1 cellular context compared by ENCODE assay signal in the genomic region with DNA sequence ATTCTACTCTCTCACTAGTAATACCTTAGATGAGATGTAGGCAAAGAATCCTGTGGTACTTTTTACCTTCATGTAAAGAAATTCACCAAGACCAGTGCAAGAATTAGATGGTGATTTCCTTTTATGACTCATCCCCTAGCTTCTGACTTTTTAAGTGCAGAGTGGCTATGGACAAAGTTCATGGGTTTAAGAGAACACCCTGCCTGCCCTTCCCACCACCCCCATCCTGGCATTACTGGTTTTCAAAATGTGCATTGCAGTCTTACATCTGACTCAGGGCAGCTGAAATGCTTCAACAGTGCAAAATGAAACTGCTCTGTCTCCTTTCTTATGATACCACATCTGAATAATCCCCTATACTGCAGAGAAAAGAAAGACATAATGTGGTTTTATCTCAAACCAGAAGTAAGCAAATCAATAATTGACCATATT.
A peak's percentile ranks its signal among the peaks of the same experiment; 100 is the strongest.
TF ChIP-seq lines count a peak whose summit lies in the region.

No MANE protein-coding gene starts in this region.

TF ChIP-seq in HepG2, 621 proteins besides CTCF, POLR2A, EP300 and RAD21 (continues in another document):
- TF ChIP-seq AHR (CRISPR knock-in tag; IDR thresholded peaks at IDR 0.05), result no peak
- no peak for TF ChIP-seq POLR2G (IDR thresholded peaks at IDR 0.05; ENCODE audit: low read depth, low read length)
- TF ChIP-seq, protein P1, sequence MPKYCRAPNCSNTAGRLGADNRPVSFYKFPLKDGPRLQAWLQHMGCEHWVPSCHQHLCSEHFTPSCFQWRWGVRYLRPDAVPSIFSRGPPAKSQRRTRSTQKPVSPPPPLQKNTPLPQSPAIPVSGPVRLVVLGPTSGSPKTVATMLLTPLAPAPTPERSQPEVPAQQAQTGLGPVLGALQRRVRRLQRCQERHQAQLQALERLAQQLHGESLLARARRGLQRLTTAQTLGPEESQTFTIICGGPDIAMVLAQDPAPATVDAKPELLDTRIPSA (CRISPR knock-in tag; IDR thresholded peaks at IDR 0.05; ENCODE audit: borderline replicate concordance), result no peak
- TF ChIP-seq, protein P2, sequence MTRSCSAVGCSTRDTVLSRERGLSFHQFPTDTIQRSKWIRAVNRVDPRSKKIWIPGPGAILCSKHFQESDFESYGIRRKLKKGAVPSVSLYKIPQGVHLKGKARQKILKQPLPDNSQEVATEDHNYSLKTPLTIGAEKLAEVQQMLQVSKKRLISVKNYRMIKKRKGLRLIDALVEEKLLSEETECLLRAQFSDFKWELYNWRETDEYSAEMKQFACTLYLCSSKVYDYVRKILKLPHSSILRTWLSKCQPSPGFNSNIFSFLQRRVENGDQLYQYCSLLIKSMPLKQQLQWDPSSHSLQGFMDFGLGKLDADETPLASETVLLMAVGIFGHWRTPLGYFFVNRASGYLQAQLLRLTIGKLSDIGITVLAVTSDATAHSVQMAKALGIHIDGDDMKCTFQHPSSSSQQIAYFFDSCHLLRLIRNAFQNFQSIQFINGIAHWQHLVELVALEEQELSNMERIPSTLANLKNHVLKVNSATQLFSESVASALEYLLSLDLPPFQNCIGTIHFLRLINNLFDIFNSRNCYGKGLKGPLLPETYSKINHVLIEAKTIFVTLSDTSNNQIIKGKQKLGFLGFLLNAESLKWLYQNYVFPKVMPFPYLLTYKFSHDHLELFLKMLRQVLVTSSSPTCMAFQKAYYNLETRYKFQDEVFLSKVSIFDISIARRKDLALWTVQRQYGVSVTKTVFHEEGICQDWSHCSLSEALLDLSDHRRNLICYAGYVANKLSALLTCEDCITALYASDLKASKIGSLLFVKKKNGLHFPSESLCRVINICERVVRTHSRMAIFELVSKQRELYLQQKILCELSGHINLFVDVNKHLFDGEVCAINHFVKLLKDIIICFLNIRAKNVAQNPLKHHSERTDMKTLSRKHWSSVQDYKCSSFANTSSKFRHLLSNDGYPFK (CRISPR knock-in tag; IDR thresholded peaks at IDR 0.05; ENCODE audit: borderline replicate concordance), result no peak
- TF ChIP-seq, protein P3, sequence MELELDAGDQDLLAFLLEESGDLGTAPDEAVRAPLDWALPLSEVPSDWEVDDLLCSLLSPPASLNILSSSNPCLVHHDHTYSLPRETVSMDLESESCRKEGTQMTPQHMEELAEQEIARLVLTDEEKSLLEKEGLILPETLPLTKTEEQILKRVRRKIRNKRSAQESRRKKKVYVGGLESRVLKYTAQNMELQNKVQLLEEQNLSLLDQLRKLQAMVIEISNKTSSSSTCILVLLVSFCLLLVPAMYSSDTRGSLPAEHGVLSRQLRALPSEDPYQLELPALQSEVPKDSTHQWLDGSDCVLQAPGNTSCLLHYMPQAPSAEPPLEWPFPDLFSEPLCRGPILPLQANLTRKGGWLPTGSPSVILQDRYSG (CRISPR knock-in tag; IDR thresholded peaks at IDR 0.05), result no peak
- TF ChIP-seq ZC3H4 (CRISPR knock-in tag; IDR thresholded peaks at IDR 0.05; ENCODE audit: borderline replicate concordance), result no peak
- no peak for TF ChIP-seq DPF2 (CRISPR knock-in tag; IDR thresholded peaks at IDR 0.05; ENCODE audit: borderline replicate concordance, low read depth)
- TF ChIP-seq EED (CRISPR knock-in tag; IDR thresholded peaks at IDR 0.05), result no peak
- no peak for TF ChIP-seq ZNF660 (CRISPR knock-in tag; IDR thresholded peaks at IDR 0.05; ENCODE audit: borderline replicate concordance, low read depth)
- TF ChIP-seq, protein P4, sequence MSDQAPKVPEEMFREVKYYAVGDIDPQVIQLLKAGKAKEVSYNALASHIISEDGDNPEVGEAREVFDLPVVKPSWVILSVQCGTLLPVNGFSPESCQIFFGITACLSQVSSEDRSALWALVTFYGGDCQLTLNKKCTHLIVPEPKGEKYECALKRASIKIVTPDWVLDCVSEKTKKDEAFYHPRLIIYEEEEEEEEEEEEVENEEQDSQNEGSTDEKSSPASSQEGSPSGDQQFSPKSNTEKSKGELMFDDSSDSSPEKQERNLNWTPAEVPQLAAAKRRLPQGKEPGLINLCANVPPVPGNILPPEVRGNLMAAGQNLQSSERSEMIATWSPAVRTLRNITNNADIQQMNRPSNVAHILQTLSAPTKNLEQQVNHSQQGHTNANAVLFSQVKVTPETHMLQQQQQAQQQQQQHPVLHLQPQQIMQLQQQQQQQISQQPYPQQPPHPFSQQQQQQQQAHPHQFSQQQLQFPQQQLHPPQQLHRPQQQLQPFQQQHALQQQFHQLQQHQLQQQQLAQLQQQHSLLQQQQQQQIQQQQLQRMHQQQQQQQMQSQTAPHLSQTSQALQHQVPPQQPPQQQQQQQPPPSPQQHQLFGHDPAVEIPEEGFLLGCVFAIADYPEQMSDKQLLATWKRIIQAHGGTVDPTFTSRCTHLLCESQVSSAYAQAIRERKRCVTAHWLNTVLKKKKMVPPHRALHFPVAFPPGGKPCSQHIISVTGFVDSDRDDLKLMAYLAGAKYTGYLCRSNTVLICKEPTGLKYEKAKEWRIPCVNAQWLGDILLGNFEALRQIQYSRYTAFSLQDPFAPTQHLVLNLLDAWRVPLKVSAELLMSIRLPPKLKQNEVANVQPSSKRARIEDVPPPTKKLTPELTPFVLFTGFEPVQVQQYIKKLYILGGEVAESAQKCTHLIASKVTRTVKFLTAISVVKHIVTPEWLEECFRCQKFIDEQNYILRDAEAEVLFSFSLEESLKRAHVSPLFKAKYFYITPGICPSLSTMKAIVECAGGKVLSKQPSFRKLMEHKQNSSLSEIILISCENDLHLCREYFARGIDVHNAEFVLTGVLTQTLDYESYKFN (CRISPR knock-in tag; conservative IDR thresholded peaks at IDR 0.05), result peak; percentile 35
- TF ChIP-seq MBNL3 (CRISPR knock-in tag; conservative IDR thresholded peaks at IDR 0.05), result no peak
- no peak for TF ChIP-seq CENPX (CRISPR knock-in tag; IDR thresholded peaks at IDR 0.05)
- TF ChIP-seq HCFC1 (IDR thresholded peaks at IDR 0.05; ENCODE audit: low read depth, low read length), result no peak
- no peak for TF ChIP-seq ZNF772 (CRISPR knock-in tag; IDR thresholded peaks at IDR 0.05)
- TF ChIP-seq GFI1 (CRISPR knock-in tag; IDR thresholded peaks at IDR 0.05; ENCODE audit: borderline replicate concordance), result 0 out of 2 replicates have a peak, but pooled peaks have one; percentile 21
- 0 out of 2 replicates have a peak, but pooled peaks have one; percentile 19 for TF ChIP-seq HMG20A (CRISPR knock-in tag; IDR thresholded peaks at IDR 0.05; ENCODE audit: borderline replicate concordance)
- no peak for TF ChIP-seq NR2F6 (IDR thresholded peaks at IDR 0.05)
- TF ChIP-seq NR2F6 (CRISPR knock-in tag; IDR thresholded peaks at IDR 0.05), result no peak
- TF ChIP-seq ELF4 (CRISPR knock-in tag; IDR thresholded peaks at IDR 0.05; ENCODE audit: borderline replicate concordance), result no peak
- TF ChIP-seq, protein P5, sequence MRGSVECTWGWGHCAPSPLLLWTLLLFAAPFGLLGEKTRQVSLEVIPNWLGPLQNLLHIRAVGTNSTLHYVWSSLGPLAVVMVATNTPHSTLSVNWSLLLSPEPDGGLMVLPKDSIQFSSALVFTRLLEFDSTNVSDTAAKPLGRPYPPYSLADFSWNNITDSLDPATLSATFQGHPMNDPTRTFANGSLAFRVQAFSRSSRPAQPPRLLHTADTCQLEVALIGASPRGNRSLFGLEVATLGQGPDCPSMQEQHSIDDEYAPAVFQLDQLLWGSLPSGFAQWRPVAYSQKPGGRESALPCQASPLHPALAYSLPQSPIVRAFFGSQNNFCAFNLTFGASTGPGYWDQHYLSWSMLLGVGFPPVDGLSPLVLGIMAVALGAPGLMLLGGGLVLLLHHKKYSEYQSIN (CRISPR knock-in tag; IDR thresholded peaks at IDR 0.05; ENCODE audit: borderline replicate concordance), result no peak
- no peak for TF ChIP-seq PRMT3 (CRISPR knock-in tag; IDR thresholded peaks at IDR 0.05; ENCODE audit: borderline replicate concordance, low read depth)
- TF ChIP-seq ZNF253 (CRISPR knock-in tag; IDR thresholded peaks at IDR 0.05; ENCODE audit: borderline replicate concordance), result no peak
- TF ChIP-seq, protein P6, sequence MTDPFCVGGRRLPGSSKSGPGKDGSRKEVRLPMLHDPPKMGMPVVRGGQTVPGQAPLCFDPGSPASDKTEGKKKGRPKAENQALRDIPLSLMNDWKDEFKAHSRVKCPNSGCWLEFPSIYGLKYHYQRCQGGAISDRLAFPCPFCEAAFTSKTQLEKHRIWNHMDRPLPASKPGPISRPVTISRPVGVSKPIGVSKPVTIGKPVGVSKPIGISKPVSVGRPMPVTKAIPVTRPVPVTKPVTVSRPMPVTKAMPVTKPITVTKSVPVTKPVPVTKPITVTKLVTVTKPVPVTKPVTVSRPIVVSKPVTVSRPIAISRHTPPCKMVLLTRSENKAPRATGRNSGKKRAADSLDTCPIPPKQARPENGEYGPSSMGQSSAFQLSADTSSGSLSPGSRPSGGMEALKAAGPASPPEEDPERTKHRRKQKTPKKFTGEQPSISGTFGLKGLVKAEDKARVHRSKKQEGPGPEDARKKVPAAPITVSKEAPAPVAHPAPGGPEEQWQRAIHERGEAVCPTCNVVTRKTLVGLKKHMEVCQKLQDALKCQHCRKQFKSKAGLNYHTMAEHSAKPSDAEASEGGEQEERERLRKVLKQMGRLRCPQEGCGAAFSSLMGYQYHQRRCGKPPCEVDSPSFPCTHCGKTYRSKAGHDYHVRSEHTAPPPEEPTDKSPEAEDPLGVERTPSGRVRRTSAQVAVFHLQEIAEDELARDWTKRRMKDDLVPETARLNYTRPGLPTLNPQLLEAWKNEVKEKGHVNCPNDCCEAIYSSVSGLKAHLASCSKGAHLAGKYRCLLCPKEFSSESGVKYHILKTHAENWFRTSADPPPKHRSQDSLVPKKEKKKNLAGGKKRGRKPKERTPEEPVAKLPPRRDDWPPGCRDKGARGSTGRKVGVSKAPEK (CRISPR knock-in tag; IDR thresholded peaks at IDR 0.05; ENCODE audit: borderline replicate concordance), result no peak
- TF ChIP-seq, protein P7, sequence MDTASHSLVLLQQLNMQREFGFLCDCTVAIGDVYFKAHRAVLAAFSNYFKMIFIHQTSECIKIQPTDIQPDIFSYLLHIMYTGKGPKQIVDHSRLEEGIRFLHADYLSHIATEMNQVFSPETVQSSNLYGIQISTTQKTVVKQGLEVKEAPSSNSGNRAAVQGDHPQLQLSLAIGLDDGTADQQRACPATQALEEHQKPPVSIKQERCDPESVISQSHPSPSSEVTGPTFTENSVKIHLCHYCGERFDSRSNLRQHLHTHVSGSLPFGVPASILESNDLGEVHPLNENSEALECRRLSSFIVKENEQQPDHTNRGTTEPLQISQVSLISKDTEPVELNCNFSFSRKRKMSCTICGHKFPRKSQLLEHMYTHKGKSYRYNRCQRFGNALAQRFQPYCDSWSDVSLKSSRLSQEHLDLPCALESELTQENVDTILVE (CRISPR knock-in tag; IDR thresholded peaks at IDR 0.05), result no peak
- no peak for TF ChIP-seq ZZZ3 (CRISPR knock-in tag; IDR thresholded peaks at IDR 0.05; ENCODE audit: borderline replicate concordance)
- TF ChIP-seq SP140L (CRISPR knock-in tag; IDR thresholded peaks at IDR 0.05; ENCODE audit: borderline replicate concordance), result no peak
- TF ChIP-seq ATF7 (IDR thresholded peaks at IDR 0.05), result no peak
- TF ChIP-seq ATF7 (CRISPR knock-in tag; IDR thresholded peaks at IDR 0.05), result no peak
- TF ChIP-seq, protein P8, sequence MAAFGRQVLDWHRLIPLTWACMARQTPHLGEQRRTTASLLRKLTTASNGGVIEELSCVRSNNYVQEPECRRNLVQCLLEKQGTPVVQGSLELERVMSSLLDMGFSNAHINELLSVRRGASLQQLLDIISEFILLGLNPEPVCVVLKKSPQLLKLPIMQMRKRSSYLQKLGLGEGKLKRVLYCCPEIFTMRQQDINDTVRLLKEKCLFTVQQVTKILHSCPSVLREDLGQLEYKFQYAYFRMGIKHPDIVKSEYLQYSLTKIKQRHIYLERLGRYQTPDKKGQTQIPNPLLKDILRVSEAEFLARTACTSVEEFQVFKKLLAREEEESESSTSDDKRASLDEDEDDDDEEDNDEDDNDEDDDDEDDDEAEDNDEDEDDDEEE (CRISPR knock-in tag; IDR thresholded peaks at IDR 0.05), result no peak
- 0 out of 2 replicates have a peak, but pooled peaks have one; percentile 30 for TF ChIP-seq ELF3 (CRISPR knock-in tag; IDR thresholded peaks at IDR 0.05)
- TF ChIP-seq HOXA9 (CRISPR knock-in tag; IDR thresholded peaks at IDR 0.05; ENCODE audit: borderline replicate concordance), result no peak
- TF ChIP-seq, protein P9, sequence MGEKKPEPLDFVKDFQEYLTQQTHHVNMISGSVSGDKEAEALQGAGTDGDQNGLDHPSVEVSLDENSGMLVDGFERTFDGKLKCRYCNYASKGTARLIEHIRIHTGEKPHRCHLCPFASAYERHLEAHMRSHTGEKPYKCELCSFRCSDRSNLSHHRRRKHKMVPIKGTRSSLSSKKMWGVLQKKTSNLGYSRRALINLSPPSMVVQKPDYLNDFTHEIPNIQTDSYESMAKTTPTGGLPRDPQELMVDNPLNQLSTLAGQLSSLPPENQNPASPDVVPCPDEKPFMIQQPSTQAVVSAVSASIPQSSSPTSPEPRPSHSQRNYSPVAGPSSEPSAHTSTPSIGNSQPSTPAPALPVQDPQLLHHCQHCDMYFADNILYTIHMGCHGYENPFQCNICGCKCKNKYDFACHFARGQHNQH (CRISPR knock-in tag; IDR thresholded peaks at IDR 0.05), result no peak
- TF ChIP-seq, protein P10, sequence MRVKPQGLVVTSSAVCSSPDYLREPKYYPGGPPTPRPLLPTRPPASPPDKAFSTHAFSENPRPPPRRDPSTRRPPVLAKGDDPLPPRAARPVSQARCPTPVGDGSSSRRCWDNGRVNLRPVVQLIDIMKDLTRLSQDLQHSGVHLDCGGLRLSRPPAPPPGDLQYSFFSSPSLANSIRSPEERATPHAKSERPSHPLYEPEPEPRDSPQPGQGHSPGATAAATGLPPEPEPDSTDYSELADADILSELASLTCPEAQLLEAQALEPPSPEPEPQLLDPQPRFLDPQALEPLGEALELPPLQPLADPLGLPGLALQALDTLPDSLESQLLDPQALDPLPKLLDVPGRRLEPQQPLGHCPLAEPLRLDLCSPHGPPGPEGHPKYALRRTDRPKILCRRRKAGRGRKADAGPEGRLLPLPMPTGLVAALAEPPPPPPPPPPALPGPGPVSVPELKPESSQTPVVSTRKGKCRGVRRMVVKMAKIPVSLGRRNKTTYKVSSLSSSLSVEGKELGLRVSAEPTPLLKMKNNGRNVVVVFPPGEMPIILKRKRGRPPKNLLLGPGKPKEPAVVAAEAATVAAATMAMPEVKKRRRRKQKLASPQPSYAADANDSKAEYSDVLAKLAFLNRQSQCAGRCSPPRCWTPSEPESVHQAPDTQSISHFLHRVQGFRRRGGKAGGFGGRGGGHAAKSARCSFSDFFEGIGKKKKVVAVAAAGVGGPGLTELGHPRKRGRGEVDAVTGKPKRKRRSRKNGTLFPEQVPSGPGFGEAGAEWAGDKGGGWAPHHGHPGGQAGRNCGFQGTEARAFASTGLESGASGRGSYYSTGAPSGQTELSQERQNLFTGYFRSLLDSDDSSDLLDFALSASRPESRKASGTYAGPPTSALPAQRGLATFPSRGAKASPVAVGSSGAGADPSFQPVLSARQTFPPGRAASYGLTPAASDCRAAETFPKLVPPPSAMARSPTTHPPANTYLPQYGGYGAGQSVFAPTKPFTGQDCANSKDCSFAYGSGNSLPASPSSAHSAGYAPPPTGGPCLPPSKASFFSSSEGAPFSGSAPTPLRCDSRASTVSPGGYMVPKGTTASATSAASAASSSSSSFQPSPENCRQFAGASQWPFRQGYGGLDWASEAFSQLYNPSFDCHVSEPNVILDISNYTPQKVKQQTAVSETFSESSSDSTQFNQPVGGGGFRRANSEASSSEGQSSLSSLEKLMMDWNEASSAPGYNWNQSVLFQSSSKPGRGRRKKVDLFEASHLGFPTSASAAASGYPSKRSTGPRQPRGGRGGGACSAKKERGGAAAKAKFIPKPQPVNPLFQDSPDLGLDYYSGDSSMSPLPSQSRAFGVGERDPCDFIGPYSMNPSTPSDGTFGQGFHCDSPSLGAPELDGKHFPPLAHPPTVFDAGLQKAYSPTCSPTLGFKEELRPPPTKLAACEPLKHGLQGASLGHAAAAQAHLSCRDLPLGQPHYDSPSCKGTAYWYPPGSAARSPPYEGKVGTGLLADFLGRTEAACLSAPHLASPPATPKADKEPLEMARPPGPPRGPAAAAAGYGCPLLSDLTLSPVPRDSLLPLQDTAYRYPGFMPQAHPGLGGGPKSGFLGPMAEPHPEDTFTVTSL (CRISPR knock-in tag; IDR thresholded peaks at IDR 0.05; ENCODE audit: borderline replicate concordance), result peak; percentile 36; the same call in 1 of the 2 replicates
- TF ChIP-seq HHEX (CRISPR knock-in tag; IDR thresholded peaks at IDR 0.05), result no peak
- TF ChIP-seq MEF2D (CRISPR knock-in tag; IDR thresholded peaks at IDR 0.05), result no peak
- no peak for TF ChIP-seq ZNF775 (CRISPR knock-in tag; IDR thresholded peaks at IDR 0.05; ENCODE audit: borderline replicate concordance)
